ENCODE assay signal across 1 cellular context in the genomic region with DNA sequence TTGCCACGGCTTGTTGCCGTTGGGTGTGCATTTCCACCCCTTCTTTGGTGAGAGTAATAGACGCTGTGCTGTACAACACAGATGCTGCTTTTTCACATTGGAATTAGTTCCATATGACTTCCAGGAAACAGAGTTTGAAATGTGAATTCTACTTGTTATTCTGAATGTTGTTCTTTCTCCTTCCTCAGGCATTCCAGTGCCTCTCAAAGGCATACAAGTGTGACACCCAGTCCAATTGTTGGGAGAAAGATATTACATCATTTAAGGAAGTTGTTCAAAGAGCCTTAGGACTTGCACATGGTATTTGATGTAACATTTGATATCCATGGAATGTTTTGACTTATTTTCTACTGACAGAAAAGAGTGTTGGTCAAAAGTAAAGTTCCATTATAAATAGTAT.
TF ChIP-seq lines count a peak whose summit lies in the region.

No MANE protein-coding gene starts in this region.

TF ChIP-seq in A549, 52 proteins besides CTCF, POLR2A, EP300 and RAD21 (continued from another document):
- TF ChIP-seq, protein P1, sequence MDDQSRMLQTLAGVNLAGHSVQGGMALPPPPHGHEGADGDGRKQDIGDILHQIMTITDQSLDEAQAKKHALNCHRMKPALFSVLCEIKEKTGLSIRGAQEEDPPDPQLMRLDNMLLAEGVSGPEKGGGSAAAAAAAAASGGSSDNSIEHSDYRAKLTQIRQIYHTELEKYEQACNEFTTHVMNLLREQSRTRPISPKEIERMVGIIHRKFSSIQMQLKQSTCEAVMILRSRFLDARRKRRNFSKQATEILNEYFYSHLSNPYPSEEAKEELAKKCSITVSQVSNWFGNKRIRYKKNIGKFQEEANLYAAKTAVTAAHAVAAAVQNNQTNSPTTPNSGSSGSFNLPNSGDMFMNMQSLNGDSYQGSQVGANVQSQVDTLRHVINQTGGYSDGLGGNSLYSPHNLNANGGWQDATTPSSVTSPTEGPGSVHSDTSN (IDR thresholded peaks at IDR 0.05) = no peak
- TF ChIP-seq MAZ (IDR thresholded peaks at IDR 0.05; ENCODE audit: borderline replicate concordance, low read depth, low read length) = no peak
- TF ChIP-seq CEBPB (IDR thresholded peaks at IDR 0.05) = no peak
- TF ChIP-seq ZNF302 (CRISPR knock-in tag; IDR thresholded peaks at IDR 0.05) = no peak
- no peak for TF ChIP-seq POLR2AphosphoS2 (conservative IDR thresholded peaks at IDR 0.05; ENCODE audit: low read length)
- TF ChIP-seq FOSB (CRISPR knock-in tag; IDR thresholded peaks at IDR 0.05) = no peak
- TF ChIP-seq TP53 (CRISPR knock-in tag; IDR thresholded peaks at IDR 0.05) = no peak
- no peak for TF ChIP-seq ZC3H11A (IDR thresholded peaks at IDR 0.05)
- no peak for TF ChIP-seq ZSCAN20 (CRISPR knock-in tag; IDR thresholded peaks at IDR 0.05)
- TF ChIP-seq FOXS1 (CRISPR knock-in tag; IDR thresholded peaks at IDR 0.05) = no peak
